ENCODE assay signal across 17 cellular contexts in the genomic region with DNA sequence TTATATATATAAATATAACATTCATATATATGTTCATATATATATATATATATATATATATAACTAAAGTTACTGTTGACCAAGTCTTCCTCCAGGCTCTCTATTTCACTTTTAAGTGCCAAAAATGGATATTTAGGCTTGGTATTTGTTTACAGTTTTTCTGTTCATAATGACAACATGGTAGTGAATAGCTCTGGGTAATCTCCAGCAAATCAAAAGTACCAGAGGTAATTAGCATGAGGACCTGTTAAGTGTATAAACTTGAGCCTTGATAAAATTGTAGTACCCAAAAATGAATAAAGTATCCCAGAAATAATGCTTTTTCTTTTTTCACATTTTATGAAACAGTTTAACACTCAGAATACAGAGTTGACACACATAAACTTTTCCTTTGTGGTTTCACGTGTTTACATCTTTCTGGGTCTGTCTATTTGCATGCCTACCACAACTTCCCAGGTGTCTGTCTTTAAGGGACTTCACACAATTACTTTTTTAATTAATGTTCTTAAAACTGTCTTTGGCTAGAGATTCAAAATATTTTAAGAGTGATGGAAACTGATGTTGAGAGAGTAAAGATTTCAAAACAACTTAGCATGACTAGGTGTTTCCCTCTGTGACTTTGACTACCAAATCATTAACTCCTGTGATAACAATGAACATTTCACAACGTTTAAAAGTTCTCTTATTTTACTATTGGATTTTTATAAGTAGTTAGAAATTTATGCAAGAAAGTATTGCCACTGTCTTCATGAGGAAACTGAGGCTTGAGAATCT. TPM values are rescaled to one million over a fixed set of nuclear protein-coding genes. Genes with fewer than 3 reads are reported as not detected.
DNase-seq lines count a peak whose midpoint lies in the region; ATAC-seq, FAIRE-seq and TF ChIP-seq lines count a peak whose summit lies in the region.
"Had no signal": no experiment of that assay in that cellular context is flagged by ENCODE, and none has a peak within 500 bp of the region (broad histone marks: within the 10 kb centered on the region; RNA-seq: fewer than 3 reads in every experiment).

No MANE protein-coding gene starts in this region.

- SMC1A ChIA-PET in GM12878 (lab: Charles Lee; ENCODE audit: uncharacterized antibody, unreplicated experiment) = interaction anchor here (0.6 to 2.0 kb wide), 7 partner anchors 9 to 111 kb away, joined by 3 to 5 read pairs (median 3); no protein-coding TSS in a partner anchor

- peaks cover 3% of the 10 kb centered on the region for H3F3A ChIP-seq in smooth muscle cell (ENCODE audit: low read depth)

- intact Hi-C loops in IMR-90 (cut with micrococcal nuclease) (no loop called here), GM12878 (cut with micrococcal nuclease; ENCODE audit: unreplicated experiment) (no loop called here), left cardiac atrium (cut with DNase I) (no loop called here)

- H4K8ac ChIP-seq in IMR-90 (ENCODE audit: low read depth in 2 of 2, low read length in 2 of 2) = no peak overlapping the region

- H2BK120ac ChIP-seq in IMR-90 (ENCODE audit: low read depth, low read length) = no peak overlapping the region

- H3K9ac ChIP-seq in IMR-90 (ENCODE audit: low read depth, low read length) = no peak overlapping the region
- no peak overlapping the region for H3K9ac ChIP-seq in GM12878 (ENCODE audit: control insufficient read depth, insufficient read depth, low read length)
- no peak overlapping the region for H3K9ac ChIP-seq in smooth muscle cell (ENCODE audit: low read depth)

- no CpG with 5 or more reads among the region's 2 CpGs for WGBS in IMR-90 (ENCODE audit: extremely low coverage in 2 of 2, insufficient read length in 1 of 2), 2 experiments
- 13% methylated on average over 2 of the region's 2 CpGs for WGBS in GM12878 (ENCODE audit: insufficient coverage, insufficient replicate concordance, low lambda C conversion rate, missing lambda C conversion rate)
- WGBS in smooth muscle cell (ENCODE audit: low lambda C conversion rate) = 79% methylated on average over 2 of the region's 2 CpGs

- TF ChIP-seq EP300 in GM12878 (IDR thresholded peaks at IDR 0.05; ENCODE audit: borderline replicate concordance in 1 of 2, control insufficient read depth in 1 of 2, low read depth in 2 of 2, low read length in 2 of 2) = peak; percentile 13 to 29; a peak in 1 of 4 replicates

- no peak overlapping the region for H2BK20ac ChIP-seq in IMR-90 (ENCODE audit: low read depth, low read length)

- no peak overlapping the region for H3K14ac ChIP-seq in IMR-90 (replicated peaks; ENCODE audit: low read depth, low read length)

- H3K27me3 ChIP-seq in IMR-90 (ENCODE audit: control insufficient read depth, insufficient read depth, low read length) (no peaks in the 10 kb centered on the region), GM12878 (replicated peaks in 1 of 2; ENCODE audit: control insufficient read depth in 2 of 2, insufficient read depth in 2 of 2, low read length in 1 of 2) (no peaks in the 10 kb centered on the region), smooth muscle cell (ENCODE audit: low read depth) (no peaks in the 10 kb centered on the region)
- H3K27me3 ChIP-seq: suprapubic skin had no signal

- no peaks in the 10 kb centered on the region for H3K9me3 Mint-ChIP-seq in T-helper 1 cell treated with Interleukin-12 subunit alpha and Interleukin-12 subunit beta and Interleukin-4 antibody, amounts not matched to agents 30 μg/mL and 1 μg/mL, for 36 hours
- H3K9me3 Mint-ChIP-seq: mesothelial cell of epicardium had no signal

- H3K27me3 Mint-ChIP-seq in T-helper 1 cell treated with Interleukin-12 subunit alpha and Interleukin-12 subunit beta and Interleukin-4 antibody, amounts not matched to agents 30 μg/mL and 1 μg/mL, for 36 hours (ENCODE audit: low read depth) = no peaks in the 10 kb centered on the region

- TF ChIP-seq POLR2A in IMR-90 (IDR thresholded peaks at IDR 0.05; ENCODE audit: low read depth, low read length) (no peak), GM12878 (IDR thresholded peaks at IDR 0.05; ENCODE audit: low read depth, low read length) (no peak)

- no peak overlapping the region for H3K4me2 ChIP-seq in IMR-90 (ENCODE audit: low read depth, low read length)
- H3K4me2 ChIP-seq in GM12878 (ENCODE audit: control insufficient read depth, insufficient read depth) = no peak overlapping the region
- no peak overlapping the region for H3K4me2 ChIP-seq in smooth muscle cell

- no peak overlapping the region for H2BK5ac ChIP-seq in IMR-90 (ENCODE audit: low read depth, low read length, poor library complexity, severe bottlenecking)

- BruUV-seq in IMR-90 (replicated peaks; lab: Mats Ljungman, UMichigan) = no TSS peak
- no TSS peak for BruUV-seq in GM12878 (replicated peaks; lab: Mats Ljungman, UMichigan)

- H4K5ac ChIP-seq in IMR-90 (ENCODE audit: low read depth, low read length) = no peak overlapping the region

- TF ChIP-seq CTCF in IMR-90 (conservative IDR thresholded peaks at IDR 0.05; ENCODE audit: low read depth, low read length) = no peak
- TF ChIP-seq CTCF in GM12878 (IDR thresholded peaks at IDR 0.05 in 2 of 3, conservative IDR thresholded peaks at IDR 0.05 in 1 of 3; ENCODE audit: control insufficient read depth in 2 of 3, extremely low read depth in 1 of 3, insufficient read depth in 1 of 3, low read depth in 3 of 3, low read length in 3 of 3) = no peak
- no peak for TF ChIP-seq CTCF in smooth muscle cell (IDR thresholded peaks at IDR 0.05; ENCODE audit: borderline replicate concordance, insufficient read depth, poor library complexity, severe bottlenecking)

- no peak overlapping the region for H2AFZ ChIP-seq in IMR-90 (replicated peaks; ENCODE audit: low read length, poor library complexity)
- H2AFZ ChIP-seq in GM12878 (ENCODE audit: control insufficient read depth, low read depth, low read length) = no peak overlapping the region
- H2AFZ ChIP-seq in smooth muscle cell (ENCODE audit: low read depth) = no peak overlapping the region

- H3K36me3 ChIP-seq in IMR-90 (ENCODE audit: control insufficient read depth, insufficient read depth, low read length) (peaks cover 7% of the 10 kb centered on the region), GM12878 (ENCODE audit: control insufficient read depth in 2 of 2, insufficient read depth in 2 of 2, low read length in 1 of 2) (peaks cover 0 to 21% of the 10 kb centered on the region in 2 experiments; a peak in 3 of 4 replicates), smooth muscle cell (ENCODE audit: low read depth) (peaks cover 3% of the 10 kb centered on the region)

- CTCF ChIA-PET in IMR-90 (lab: Yijun Ruan, JAX) (interaction anchor here (0.6 to 1.4 kb wide), 2 partner anchors 15 to 1179 kb away, joined by 3 to 4 read pairs; no protein-coding TSS in a partner anchor), GM12878 (lab: Yijun Ruan, JAX) (interaction anchor here (0.7 to 1.2 kb wide), 2 partner anchors 9 to 82 kb away, joined by 3 to 4 read pairs; no protein-coding TSS in a partner anchor)

- RAD21 ChIA-PET in GM12878 (lab: Charles Lee; ENCODE audit: unreplicated experiment) = interaction anchor here (0.7 to 1.5 kb wide), 3 partner anchors 23 to 776 kb away, joined by 3 to 6 read pairs (median 6); no protein-coding TSS in a partner anchor

- H3K23ac ChIP-seq in IMR-90 (ENCODE audit: low read depth, low read length) = no peak overlapping the region

- H3K36me3 Mint-ChIP-seq in T-helper 1 cell treated with Interleukin-12 subunit alpha and Interleukin-12 subunit beta and Interleukin-4 antibody, amounts not matched to agents 30 μg/mL and 1 μg/mL, for 36 hours (ENCODE audit: low read depth) = peaks cover 12% of the 10 kb centered on the region

- H4K91ac ChIP-seq in IMR-90 (ENCODE audit: insufficient read depth, low read depth, low read length) = no peak overlapping the region

- no peak overlapping the region for H2BK15ac ChIP-seq in IMR-90 (ENCODE audit: low read depth, low read length)

- no peak for FAIRE-seq in GM12878 (lab: Jason Lieb, UNC)

- in situ Hi-C loops in IMR-90 (cut with MboI; ENCODE audit: low sequenced_read_pairs) (no loop called here), GM12878 (cut with MboI) (no loop called here)

- peaks cover 15% of the 10 kb centered on the region for H3K4me1 Mint-ChIP-seq in T-helper 1 cell treated with Interleukin-12 subunit alpha and Interleukin-12 subunit beta and Interleukin-4 antibody, amounts not matched to agents 30 μg/mL and 1 μg/mL, for 36 hours (ENCODE audit: low read depth)
- H3K4me1 Mint-ChIP-seq: mesothelial cell of epicardium had no signal

- H4K20me1 ChIP-seq in IMR-90 (ENCODE audit: insufficient read depth, low read length) (peaks cover 11% of the 10 kb centered on the region; the same call in 1 of the 2 replicates), GM12878 (ENCODE audit: control insufficient read depth, insufficient read depth) (no peaks in the 10 kb centered on the region), smooth muscle cell (ENCODE audit: low read depth) (peaks cover 6% of the 10 kb centered on the region)

- no peak overlapping the region for H2AK5ac ChIP-seq in IMR-90 (ENCODE audit: low read depth, low read length)

- no peaks in the 10 kb centered on the region for H3K9me3 ChIP-seq in IMR-90 (ENCODE audit: control insufficient read depth, insufficient read depth, low read length)
- no peaks in the 10 kb centered on the region; the same call in 2 of the 3 replicates for H3K9me3 ChIP-seq in GM12878 (replicated peaks; ENCODE audit: control insufficient read depth, insufficient read depth, low read length)
- no peaks in the 10 kb centered on the region for H3K9me3 ChIP-seq in smooth muscle cell (replicated peaks; ENCODE audit: low read depth)
- H3K9me3 ChIP-seq: prostate gland, suprapubic skin had no signal

- H3K4me1 ChIP-seq in IMR-90 (ENCODE audit: control insufficient read depth, insufficient read depth, low read length) (peaks cover 3% of the 10 kb centered on the region), GM12878 (ENCODE audit: control insufficient read depth, insufficient read depth, low read length) (peaks cover 14% of the 10 kb centered on the region), smooth muscle cell (ENCODE audit: low read depth) (no peaks in the 10 kb centered on the region)
- H3K4me1 ChIP-seq: prostate gland, suprapubic skin had no signal

- H3K18ac ChIP-seq in IMR-90 (ENCODE audit: low read depth, low read length) = no peak overlapping the region; the same call in 1 of the 2 replicates

- DNase-seq in T-helper 1 cell (no peak), IMR-90 (peak; percentile 11), GM12878 (ENCODE audit: low read depth, low spot score) (peak; percentile 37), smooth muscle cell (lab: John Stamatoyannopoulos, UW; ENCODE audit: unreplicated experiment) (no peak), left cardiac atrium (no peak)
- no peak for DNase-seq in activated effector memory CD4-positive, alpha-beta T cell treated with Interleukin-2 at 50 U/mL for 16 hours
- DNase-seq: 8988T; activated CD4-positive, alpha-beta T cell treated with anti-CD3 and anti-CD28 coated beads for 48 hours; DMS53; NCI-H1417; stimulated activated CD4-positive, alpha-beta T cell treated with anti-CD3 and anti-CD28 coated beads, Interleukin-4, amount 100 ng/mL, for 4 hours had no signal

- H3K79me1 ChIP-seq in IMR-90 (ENCODE audit: low read depth in 1 of 2, low read length in 2 of 2) = peaks cover 17 to 35% of the 10 kb centered on the region in 2 experiments

- peak; percentile 37 for ATAC-seq in IMR-90 (ENCODE audit: low read depth)
- ATAC-seq in GM12878 = peak; percentile 73
- ATAC-seq in left cardiac atrium = no peak
- ATAC-seq in HG02623 (IDR thresholded peaks at IDR 0.05; ENCODE audit: unreplicated experiment) = no peak

- H2AK9ac ChIP-seq in IMR-90 (replicated peaks; ENCODE audit: low read depth, low read length, poor library complexity) = no peak overlapping the region

- dilution Hi-C loops in IMR-90 (cut with HindIII; ENCODE audit: low sequenced_read_pairs, unreplicated experiment) = no loop called here

- no peak overlapping the region for H3K4ac ChIP-seq in IMR-90 (ENCODE audit: low read depth, low read length)

- TF ChIP-seq RAD21 in IMR-90 (IDR thresholded peaks at IDR 0.05; ENCODE audit: low read length) = no peak
- TF ChIP-seq RAD21 in GM12878 (IDR thresholded peaks at IDR 0.05; ENCODE audit: insufficient read depth, low read depth, low read length) = no peak

- peaks cover 6% of the 10 kb centered on the region for H3K9me1 ChIP-seq in IMR-90 (ENCODE audit: insufficient read depth, low read length)

- POLR2A ChIA-PET in IMR-90 (lab: Charles Lee; ENCODE audit: unreplicated experiment) (no interaction called here), GM12878 (lab: Charles Lee) (no interaction called here)

- no peak overlapping the region for H3K4me3 Mint-ChIP-seq in T-helper 1 cell treated with Interleukin-12 subunit alpha and Interleukin-12 subunit beta and Interleukin-4 antibody, amounts not matched to agents 30 μg/mL and 1 μg/mL, for 36 hours
- H3K4me3 Mint-ChIP-seq: mesothelial cell of epicardium had no signal

- H3K27ac Mint-ChIP-seq in T-helper 1 cell treated with Interleukin-12 subunit alpha and Interleukin-12 subunit beta and Interleukin-4 antibody, amounts not matched to agents 30 μg/mL and 1 μg/mL, for 36 hours = peak overlapping the region; percentile 63
- H3K27ac Mint-ChIP-seq: mesothelial cell of epicardium had no signal

- H3K79me2 ChIP-seq in GM12878 (ENCODE audit: control insufficient read depth, insufficient read depth, low read length) = peaks cover 30% of the 10 kb centered on the region
- H3K79me2 ChIP-seq in smooth muscle cell (ENCODE audit: low read depth) = peaks cover 27% of the 10 kb centered on the region

- H3K4me3 ChIP-seq in IMR-90 (ENCODE audit: insufficient read depth, low read depth, low read length) (no peak overlapping the region), GM12878 (no peak overlapping the region), smooth muscle cell (no peak overlapping the region)
- H3K4me3 ChIP-seq: prostate gland, SK-N-MC, suprapubic skin had no signal

- H3K56ac ChIP-seq in IMR-90 (ENCODE audit: extremely low read depth, insufficient read depth, low read length) = no peak overlapping the region

- H3K27ac ChIP-seq in IMR-90 (ENCODE audit: insufficient read depth, low read length) (no peak overlapping the region), GM12878 (ENCODE audit: control insufficient read depth, insufficient read depth) (no peak overlapping the region; the same call in 1 of the 2 replicates), smooth muscle cell (ENCODE audit: low read depth) (peak overlapping the region; percentile 55)
- H3K27ac ChIP-seq: prostate gland, SK-N-MC, suprapubic skin had no signal

RNA-seq across cellular contexts. Expression of a gene that starts 47.9 kb away (rescaled TPM):
- total RNA-seq in IMR-90 (2012; rRNA removed) = 38.2 and 40.0 TPM in 2 replicates
- 11.9 and 15.3 TPM in 2 replicates for polyA plus RNA-seq in IMR-90 (2012; rRNA removed)
- polyA plus RNA-seq in IMR-90 (2012; cell fraction: cytosol; rRNA removed) = 3.9 and 4.0 TPM in 2 replicates
- 3.7 and 15.5 TPM in 2 replicates for polyA plus RNA-seq in IMR-90 (2012; cell fraction: nucleus; rRNA removed; ENCODE audit: low replicate concordance)
- 120 and 123 TPM in 2 replicates for total RNA-seq in GM12878 (2013; cell fraction: nucleolus; rRNA removed)
- total RNA-seq in GM12878 (2014; rRNA removed) = 43.3 and 51.0 TPM in 2 replicates
- 68.0 and 69.8 TPM in 2 replicates for total RNA-seq in GM12878 (2014; rRNA removed; fragmentation: Illumina TruSeq; extraction: Trizol)
- total RNA-seq in GM12878 (2021) = 60.0 and 60.4 TPM in 2 replicates
- 29.5 TPM for polyA plus RNA-seq in GM12878 (2011; ENCODE audit: low read depth)
- polyA plus RNA-seq in GM12878 (2011; rRNA removed) = 64.5 and 95.7 TPM in 2 replicates
- 24.6 and 27.1 TPM in 2 replicates for polyA plus RNA-seq in GM12878 (2011; cell fraction: cytosol; rRNA removed)
- 29.5 and 31.3 TPM in 2 replicates for polyA plus RNA-seq in GM12878 (2011; cell fraction: nucleus; rRNA removed)
- 35.9 and 45.4 TPM in 2 replicates for polyA plus RNA-seq in GM12878 (2012)
- 68.8 and 87.5 TPM in 2 replicates for polyA plus RNA-seq in GM12878 (2014; fragmentation: Illumina TruSeq; extraction: Trizol)
- polyA plus RNA-seq in GM12878 (2014; fragmentation: Nextera tagmentation; extraction: Ambion mirVana) = 10 to 100 TPM; 13.4 to 20.2 TPM
- 36.4 and 38.9 TPM in 2 replicates for polyA plus RNA-seq in GM12878 (2014; rRNA removed)
- 10 to 100 TPM; 59.2 to 71.4 TPM for polyA plus RNA-seq in GM12878 (2016; fragmentation: Nextera tagmentation; extraction: Ambion mirVana)
- polyA minus RNA-seq in GM12878 (2011; rRNA and poly(A)+ RNA removed) = 69.0 and 76.4 TPM in 2 replicates
- polyA minus RNA-seq in GM12878 (2011; cell fraction: cytosol; rRNA and poly(A)+ RNA removed) = 26.3 and 29.8 TPM in 2 replicates
- polyA minus RNA-seq in GM12878 (2011; cell fraction: nucleus; rRNA and poly(A)+ RNA removed) = 26.0 and 29.5 TPM in 2 replicates
- 25.3 and 30.2 TPM in 2 replicates for total RNA-seq in smooth muscle cell
- 26.5 and 41.4 TPM in 2 replicates for polyA plus RNA-seq in smooth muscle cell
- 10 to 100 TPM; 43.1 to 50.5 TPM for total RNA-seq in left cardiac atrium

Comparison
In these comparisons a context has a peak if more than half of its experiments do, and no peak if none do; other contexts are left out.
1. DNase-seq: peak in IMR-90 (single experiment) and GM12878 (single experiment); none in T-helper 1 cell (0 of 5), smooth muscle cell (single experiment), left cardiac atrium (single experiment) and activated effector memory CD4-positive, alpha-beta T cell treated with Interleukin-2 at 50 U/mL for 16 hours (single experiment).
2. ATAC-seq: peak in IMR-90 (single experiment) and GM12878 (single experiment); none in left cardiac atrium (0 of 2) and HG02623 (single experiment).